ENCODE assay signal across 16 cellular contexts in genomic region chr4:153781717-153782416, GRCh38. TPM values are rescaled to one million over a fixed set of nuclear protein-coding genes. Genes with fewer than 3 reads are reported as not detected.
A peak's percentile ranks its signal among the peaks of the same experiment; 100 is the strongest.
DNase-seq lines count a peak whose midpoint lies in the region; ATAC-seq, FAIRE-seq and TF ChIP-seq lines count a peak whose summit lies in the region.
"Had no signal": no experiment of that assay in that cellular context is flagged by ENCODE, and none has a peak within 500 bp of the region (broad histone marks: within the 10 kb centered on the region; RNA-seq: fewer than 3 reads in every experiment).

No MANE protein-coding gene starts in this region.

- WGBS in mesenchymal stem cell: 66% methylated on average over 5 of the region's 6 CpGs

- H3K4ac ChIP-seq in mesenchymal stem cell (ENCODE audit: low read depth in 1 of 2, low read length in 2 of 2): no peak overlapping the region

- H3K36me3 ChIP-seq in BE2C (no peaks in the 10 kb centered on the region), mesenchymal stem cell (ENCODE audit: control insufficient read depth in 1 of 2, insufficient read depth in 2 of 2, low read depth in 1 of 2, low read length in 2 of 2) (peaks cover 0 to 13% of the 10 kb centered on the region in 2 experiments)
- H3K36me3 ChIP-seq: spleen, upper lobe of right lung had no signal

- no peak overlapping the region for H2AFZ ChIP-seq in mesenchymal stem cell (ENCODE audit: low read depth, low read length)

- no peak overlapping the region for H4K8ac ChIP-seq in mesenchymal stem cell (ENCODE audit: low read length)

- no peak overlapping the region for H3K4me3 ChIP-seq in BE2C (ENCODE audit: low read depth, low read length)
- H3K4me3 ChIP-seq in mesenchymal stem cell (ENCODE audit: insufficient read depth in 1 of 2, low read depth in 1 of 2, low read length in 2 of 2): peak overlapping the region in 1 of 2 experiments; percentile 5
- H3K4me3 ChIP-seq: spleen, upper lobe of right lung had no signal

- no peak overlapping the region for H2BK5ac ChIP-seq in mesenchymal stem cell (ENCODE audit: low read depth, low read length, poor library complexity, severe bottlenecking)

- peak overlapping the region; percentile 63 for H3K9ac ChIP-seq in mesenchymal stem cell (ENCODE audit: low read length)

- H3K9me3 ChIP-seq in BE2C (no peaks in the 10 kb centered on the region), mesenchymal stem cell (ENCODE audit: control insufficient read depth, low read length) (no peaks in the 10 kb centered on the region)
- H3K9me3 ChIP-seq: upper lobe of right lung had no signal

- H2AK5ac ChIP-seq in mesenchymal stem cell (ENCODE audit: low read length, severe bottlenecking): no peak overlapping the region

- no peak overlapping the region for H3K4me2 ChIP-seq in mesenchymal stem cell (ENCODE audit: low read length, poor library complexity, severe bottlenecking)

- H3K27me3 ChIP-seq in BE2C (peaks cover 39% of the 10 kb centered on the region), mesenchymal stem cell (ENCODE audit: control insufficient read depth in 1 of 2, insufficient read depth in 1 of 2, low read length in 2 of 2) (peaks cover under 1 to 51% of the 10 kb centered on the region in 2 experiments)

- DNase-seq in BE2C: no peak
- DNase-seq in brain pericyte (ENCODE audit: low read depth, low spot score): peak; percentile 57
- no peak for DNase-seq in mesenchymal stem cell
- DNase-seq in mucosa of gallbladder (ENCODE audit: low spot score): no peak
- no peak for DNase-seq in H54 (ENCODE audit: insufficient read length, low spot score)
- DNase-seq: CD4-positive, CD25-positive, alpha-beta regulatory T cell; islet precursor cell; MM.1S; NCI-H446; spleen; upper lobe of right lung had no signal

- ATAC-seq in HG02938 (IDR thresholded peaks at IDR 0.05; ENCODE audit: unreplicated experiment) (no peak), GM21515 (IDR thresholded peaks at IDR 0.05; ENCODE audit: unreplicated experiment) (no peak)
- ATAC-seq: HCT116, upper lobe of right lung had no signal

- H3K18ac ChIP-seq in mesenchymal stem cell (ENCODE audit: low read depth in 1 of 2, low read length in 2 of 2): no peak overlapping the region

- H3K4me1 ChIP-seq in BE2C: no peaks in the 10 kb centered on the region
- H3K4me1 ChIP-seq in mesenchymal stem cell (ENCODE audit: control insufficient read depth, insufficient read depth, low read depth, low read length): no peaks in the 10 kb centered on the region
- H3K4me1 ChIP-seq: spleen, upper lobe of right lung had no signal

- H2BK120ac ChIP-seq in mesenchymal stem cell (ENCODE audit: low read depth, low read length): no peak overlapping the region

- H2BK15ac ChIP-seq in mesenchymal stem cell (ENCODE audit: low read depth, poor library complexity, severe bottlenecking): no peak overlapping the region

- peak; percentile 16; the same call in 1 of the 2 replicates for TF ChIP-seq CTCF in BE2C (IDR thresholded peaks at IDR 0.05; ENCODE audit: low read depth, low read length)

- no peaks in the 10 kb centered on the region for H3K79me1 ChIP-seq in mesenchymal stem cell (replicated peaks; ENCODE audit: low read length, poor library complexity, severe bottlenecking)

- no peak overlapping the region for H2BK12ac ChIP-seq in mesenchymal stem cell (ENCODE audit: low read length in 2 of 2)

- TF ChIP-seq RAD21 in Ishikawa (IDR thresholded peaks at IDR 0.05; ENCODE audit: low read depth): no peak

- no peak overlapping the region for H4K91ac ChIP-seq in mesenchymal stem cell (ENCODE audit: low read length)

- H3K27ac ChIP-seq in mesenchymal stem cell (ENCODE audit: low read length, poor library complexity, severe bottlenecking): no peak overlapping the region
- H3K27ac ChIP-seq: spleen, upper lobe of right lung had no signal

- no peak for TF ChIP-seq EP300 in Ishikawa (IDR thresholded peaks at IDR 0.05; ENCODE audit: borderline replicate concordance)

- no peak for FAIRE-seq in H54 (lab: Jason Lieb, UNC)
- FAIRE-seq: endothelial cell of umbilical vein had no signal

- H3K23ac ChIP-seq in mesenchymal stem cell (ENCODE audit: low read length in 2 of 2): no peak overlapping the region

- no peak overlapping the region for H3K14ac ChIP-seq in mesenchymal stem cell (ENCODE audit: low read length in 2 of 2)

- no peak for TF ChIP-seq POLR2A in H54 (IDR thresholded peaks at IDR 0.05; ENCODE audit: low read depth, low read length)

TF ChIP-seq in Ishikawa, 13 proteins besides CTCF, POLR2A, EP300 and RAD21:
- peak; percentile 67; the same call in 1 of the 2 replicates for TF ChIP-seq CEBPB (IDR thresholded peaks at IDR 0.05)
- no peak for TF ChIP-seq ZBTB7A (IDR thresholded peaks at IDR 0.05; ENCODE audit: low read depth)
- TF ChIP-seq NFIC (IDR thresholded peaks at IDR 0.05): no peak
- no peak for TF ChIP-seq TEAD4 (IDR thresholded peaks at IDR 0.05)
- no peak for TF ChIP-seq TCF12 (IDR thresholded peaks at IDR 0.05; ENCODE audit: low read depth)
- no peak for TF ChIP-seq REST (IDR thresholded peaks at IDR 0.05; ENCODE audit: low read depth)
- no peak for TF ChIP-seq EGR1 (IDR thresholded peaks at IDR 0.05)
- TF ChIP-seq USF1 (IDR thresholded peaks at IDR 0.05): no peak

RNA-seq across cellular contexts. Expression of gene SFRP2, which starts 7.0 kb away (rescaled TPM):
- not detected for polyA plus RNA-seq in BE2C (2012; ENCODE audit: insufficient read depth, insufficient read length, low read depth)
- 6.0 TPM for polyA plus RNA-seq in mesenchymal stem cell (2013, experiment 1 of 2)
- polyA plus RNA-seq in mesenchymal stem cell (2013, experiment 2 of 2): 6.2 TPM
- 34.0 TPM for total RNA-seq in mucosa of gallbladder
- total RNA-seq: CD4-positive, CD25-positive, alpha-beta regulatory T cell; endothelial cell of umbilical vein had no signal
- polyA plus RNA-seq: CD4-positive, CD25-positive, alpha-beta regulatory T cell had no signal

RNA-seq across cellular contexts. Expression of gene RNF175, which starts 22.0 kb away (rescaled TPM):
- polyA plus RNA-seq in BE2C (2012; ENCODE audit: insufficient read depth, insufficient read length, low read depth): 1.3 TPM
- not detected for polyA plus RNA-seq in mesenchymal stem cell (2013, experiment 1 of 2)
- 0.05 TPM for polyA plus RNA-seq in mesenchymal stem cell (2013, experiment 2 of 2)
- total RNA-seq in mucosa of gallbladder: 0.17 TPM
- total RNA-seq: endothelial cell of umbilical vein, upper lobe of right lung had no signal
- polyA plus RNA-seq: endothelial cell of umbilical vein had no signal
